Comparison of ENCODE assay signal across 13 cellular contexts in the genomic region with DNA sequence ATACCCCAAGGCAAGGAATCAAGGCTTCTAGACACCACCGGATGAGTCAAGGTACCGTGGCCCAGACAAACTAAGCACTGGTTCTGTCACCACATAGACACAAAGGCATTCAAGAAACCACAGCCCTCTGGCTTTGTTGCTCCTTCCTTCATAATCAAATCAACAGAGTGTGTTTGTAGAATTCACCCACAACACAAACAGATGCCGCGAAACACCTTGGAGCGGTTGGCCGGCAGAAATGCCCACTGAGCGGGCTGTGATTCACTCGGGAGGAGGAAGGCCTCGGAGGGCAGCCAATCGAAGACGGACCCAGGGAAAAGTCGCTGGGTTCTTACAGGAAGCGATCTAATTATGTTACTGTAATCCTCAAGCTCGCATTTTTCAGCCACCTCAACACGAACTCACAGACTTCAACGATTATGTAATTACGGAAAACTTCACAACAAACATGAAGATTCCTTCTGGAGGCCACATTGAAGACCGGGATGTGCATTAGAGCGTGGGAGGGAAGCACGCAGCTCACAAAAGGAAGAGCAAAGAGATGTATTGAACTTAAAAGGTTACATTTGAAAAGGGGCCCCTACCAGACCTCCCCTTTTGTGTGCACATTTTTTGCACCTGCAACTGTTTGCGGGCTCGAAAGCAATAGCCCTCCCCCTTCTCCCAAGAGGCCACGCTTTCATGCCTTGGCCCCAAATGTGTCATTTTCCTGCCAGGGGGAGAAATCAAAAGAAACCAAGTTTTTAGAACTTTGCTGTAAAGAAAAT.
DNase-seq lines count a peak whose midpoint lies in the region; ATAC-seq, FAIRE-seq and TF ChIP-seq lines count a peak whose summit lies in the region.
"Had no signal": no experiment of that assay in that cellular context is flagged by ENCODE, and none has a peak within 500 bp of the region (broad histone marks: within the 10 kb centered on the region; RNA-seq: fewer than 3 reads in every experiment).

No MANE protein-coding gene starts in this region.

- CTCF ChIA-PET in AG04449 (lab: Yijun Ruan, JAX), result interaction anchor here (1.4 kb wide), 1 partner anchor 12 kb away, joined by 3 read pairs; no protein-coding TSS in a partner anchor

- DNase-seq in AG04449 (ENCODE audit: low read depth, low spot score) (peak; percentile 83), H4 (ENCODE audit: low spot score) (peak; percentile 90), epithelial cell of esophagus (ENCODE audit: low read depth) (peak; percentile 90), posterior cingulate gyrus (no peak), NCI-H1105 treated with DMSO at 0.1 percent for 48 hours (lab: John Stamatoyannopoulos, UW) (no peak)
- DNase-seq: activated effector memory CD4-positive, alpha-beta T cell treated with anti-CD3 and anti-CD28 coated beads, Interleukin-2, amount 50 U/mL, for 16 hours; CD4-positive, CD25-positive, alpha-beta regulatory T cell; KG1; NCI-H510A treated with DMSO at 0.1 percent for 48 hours had no signal

- peak overlapping the region; percentile 34 for H3K4me3 ChIP-seq in AG04449 (ENCODE audit: low read depth, low read length)
- H3K4me3 ChIP-seq in epithelial cell of esophagus (ENCODE audit: low read length), result no peak overlapping the region

- POLR2A ChIA-PET in AG04449 (lab: Yijun Ruan, JAX), result interaction anchor here (0.6 to 0.9 kb wide), 2 partner anchors 9 to 501 kb away, joined by 3 read pairs; no protein-coding TSS in a partner anchor

- ATAC-seq in HG03159 (IDR thresholded peaks at IDR 0.05; ENCODE audit: unreplicated experiment), result no peak
- no peak for ATAC-seq in HG03439 (IDR thresholded peaks at IDR 0.05; ENCODE audit: unreplicated experiment)

- intact Hi-C loops in posterior cingulate gyrus (cut with DNase I), result no loop called here

- TF ChIP-seq CTCF in AG04449 (IDR thresholded peaks at IDR 0.05; ENCODE audit: insufficient read depth, low read length, missing control alignments) (no peak), epithelial cell of esophagus (IDR thresholded peaks at IDR 0.05; ENCODE audit: insufficient read depth, low read depth, low read length, missing control alignments) (no peak)

- peak; percentile 74 for FAIRE-seq in TTC549 (lab: Jason Lieb, UNC)
- FAIRE-seq: endometrium had no signal

Comparison
In these comparisons a context has a peak if more than half of its experiments do, and no peak if none do; other contexts are left out.
1. DNase-seq: peak in AG04449 (single experiment), H4 (single experiment) and epithelial cell of esophagus (single experiment); none in posterior cingulate gyrus (0 of 10) and NCI-H1105 treated with DMSO at 0.1 percent for 48 hours (single experiment).